16 cellular contexts compared by ENCODE assay signal in the genomic region with DNA sequence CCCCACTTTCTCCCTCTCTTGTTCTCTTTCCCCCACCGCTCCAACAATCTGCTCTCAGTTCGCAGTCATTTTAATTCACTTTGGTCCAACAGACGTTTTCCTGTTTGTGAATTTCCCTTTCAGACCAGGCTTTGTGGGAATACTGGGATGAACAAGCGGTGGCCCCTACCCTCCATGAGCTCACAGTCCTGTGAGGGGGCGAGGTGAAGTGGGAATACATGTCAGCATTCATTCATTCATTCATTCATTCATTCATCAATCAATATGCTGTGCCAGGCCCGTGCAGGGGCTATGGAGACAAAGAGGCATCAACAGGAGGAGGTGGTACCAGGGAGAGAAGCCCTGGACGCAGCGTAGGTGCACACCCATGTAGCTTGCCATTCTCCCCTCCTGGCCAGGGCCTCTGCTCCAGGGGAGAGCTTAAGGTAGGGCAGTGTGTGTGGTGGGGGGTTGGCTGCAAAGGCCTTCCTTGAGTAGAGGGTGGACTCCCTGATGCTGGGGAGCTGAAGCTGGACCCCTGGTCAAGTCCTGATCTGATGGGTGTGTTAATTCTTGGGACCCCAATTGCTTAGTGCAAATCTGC. TPM values are rescaled to one million over a fixed set of nuclear protein-coding genes. Genes with fewer than 3 reads are reported as not detected.
"Had no signal": no experiment of that assay in that cellular context is flagged by ENCODE, and none has a peak within 500 bp of the region (broad histone marks: within the 10 kb centered on the region; RNA-seq: fewer than 3 reads in every experiment).

No MANE protein-coding gene starts in this region.

- H3K27ac ChIP-seq: colonic mucosa, neutrophil, skin epidermis, tibial artery, vagina had no signal

- H3K9me3 ChIP-seq: colonic mucosa, neutrophil, tibial artery, vagina had no signal

- DNase-seq: activated CD4-positive, alpha-beta T cell treated with anti-CD3 and anti-CD28 coated beads, Interleukin-2, amount 50 U/mL, for 4 hours; activated CD4-positive, CD25-positive, alpha-beta regulatory T cell; activated gamma-delta T cell; colonic mucosa; effector CD4-positive, alpha-beta T cell; kidney; stimulated activated CD4-positive, alpha-beta T cell treated with anti-CD3 and anti-CD28 coated beads, Interleukin-4, amount 100 ng/mL, for 4 hours; T-helper 2 cell had no signal

- H3K4me1 ChIP-seq: colonic mucosa, tibial artery had no signal

- H3K36me3 ChIP-seq: colonic mucosa, neutrophil, tibial artery, vagina had no signal

- H3K27me3 ChIP-seq: colonic mucosa, vagina had no signal

- FAIRE-seq: kidney, TTC549 had no signal

- H3K4me3 ChIP-seq: colonic mucosa, skin epidermis, tibial artery, vagina had no signal

RNA-seq across cellular contexts. Expression of a gene that starts 16.1 kb away (rescaled TPM):
- total RNA-seq: fibroblast of lung, frontal cortex, myocyte had no signal
- polyA plus RNA-seq: fibroblast of lung had no signal
